In genomic region chr9:21964925-21965385, GRCh38 we compare ENCODE assay signal across 8 cellular contexts. TPM values are rescaled to one million over a fixed set of nuclear protein-coding genes. Genes with fewer than 3 reads are reported as not detected.
DNase-seq lines count a peak whose midpoint lies in the region; ATAC-seq and TF ChIP-seq lines count a peak whose summit lies in the region.

No MANE protein-coding gene starts in this region.

- peaks cover 8 to 77% (median 41%) of the 10 kb centered on the region in 11 donors for H3K9me3 Mint-ChIP-seq in naive thymus-derived CD4-positive, alpha-beta T cell

- no peaks in the 10 kb centered on the region for H3K9me3 ChIP-seq in duodenal mucosa (ENCODE audit: control insufficient read depth in 1 of 2, low read length in 2 of 2)
- peaks cover 0 to 33% (median 5%) of the 10 kb centered on the region in 3 experiments for H3K9me3 ChIP-seq in naive thymus-derived CD4-positive, alpha-beta T cell (ENCODE audit: control insufficient read depth in 2 of 3, low read length in 3 of 3)
- H3K9me3 ChIP-seq in tibial artery = peaks cover 0 to 8% (median 3%) of the 10 kb centered on the region in 3 donors

- peak; percentile 69 for ATAC-seq in GM18498 (IDR thresholded peaks at IDR 0.05; ENCODE audit: unreplicated experiment)
- peak; percentile 55 for ATAC-seq in HG02763 (IDR thresholded peaks at IDR 0.05; ENCODE audit: unreplicated experiment)
- ATAC-seq in naive thymus-derived CD4-positive, alpha-beta T cell = peak; percentile 80

- H3K4me3 ChIP-seq in duodenal mucosa (ENCODE audit: low read depth in 1 of 2, low read length in 2 of 2) = peak overlapping the region; percentile 68 to 73
- peak overlapping the region; percentile 33 for H3K4me3 ChIP-seq in naive thymus-derived CD4-positive, alpha-beta T cell (ENCODE audit: low read length)
- peak overlapping the region; percentile 24 to 30 for H3K4me3 ChIP-seq in tibial artery

- DNase-seq in T-helper 2 cell (peak; percentile 39 to 84 (median 62)), tibial artery (no peak), HEK293T (ENCODE audit: extremely low spot score) (no peak), ureter (ENCODE audit: low spot score) (no peak)
- peak in 6 of 9 donors; percentile 29 to 70 (median 42) for DNase-seq in naive thymus-derived CD4-positive, alpha-beta T cell

- peak overlapping the region; percentile 1 to 81 (median 54) for H3K4me3 Mint-ChIP-seq in naive thymus-derived CD4-positive, alpha-beta T cell

- POLR2A ChIA-PET in naive thymus-derived CD4-positive, alpha-beta T cell (lab: Charles Lee) = no interaction called here
- POLR2A ChIA-PET in HEK293T (lab: Yijun Ruan, JAX) = no interaction called here

- intact Hi-C loops in naive thymus-derived CD4-positive, alpha-beta T cell (cut with micrococcal nuclease) = loop anchor here (1.0 to 5.0 kb wide), 6 partner anchors 30 to 151 kb away; partner anchors contain the start of genes CDKN2A (in 1 of the 2), CDKN2B (in 1 of the 2) and CDKN2B-AS1 (in 1 of the 2)
- intact Hi-C loops in tibial artery (cut with DNase I; ENCODE audit: low total_unique reads) = no loop called here

- H3K4me1 Mint-ChIP-seq in naive thymus-derived CD4-positive, alpha-beta T cell = peaks cover 9 to 35% (median 25%) of the 10 kb centered on the region in 7 donors

- TF ChIP-seq CTCF in tibial artery (IDR thresholded peaks at IDR 0.05) = no peak

- peaks cover 0 to 25% (median 19%) of the 10 kb centered on the region in 5 donors for H3K36me3 Mint-ChIP-seq in naive thymus-derived CD4-positive, alpha-beta T cell

- H3K27me3 Mint-ChIP-seq in naive thymus-derived CD4-positive, alpha-beta T cell = peaks cover 84 to 94% (median 92%) of the 10 kb centered on the region in 5 donors

- peak overlapping the region in 1 of 2 donors; percentile 25 for H3K9ac ChIP-seq in duodenal mucosa (ENCODE audit: low read depth in 1 of 2, low read length in 2 of 2)

- H3K27me3 ChIP-seq in duodenal mucosa (ENCODE audit: control insufficient read depth in 1 of 2, insufficient read depth in 2 of 2, low read length in 2 of 2) = peaks cover 55 to 63% of the 10 kb centered on the region in 2 donors
- peaks cover 51 to 64% of the 10 kb centered on the region in 2 donors for H3K27me3 ChIP-seq in naive thymus-derived CD4-positive, alpha-beta T cell (ENCODE audit: control insufficient read depth in 2 of 2, insufficient read depth in 2 of 2, low read length in 2 of 2)
- peaks cover 0 to 69% of the 10 kb centered on the region in 2 donors for H3K27me3 ChIP-seq in tibial artery

- H3K4me1 ChIP-seq in duodenal mucosa (ENCODE audit: control insufficient read depth in 1 of 2, insufficient read depth in 2 of 2, low read length in 2 of 2) (peaks cover 10 to 13% of the 10 kb centered on the region in 2 donors), tibial artery (peaks cover 0 to 22% (median 9%) of the 10 kb centered on the region in 4 donors)
- peaks cover 10 to 18% of the 10 kb centered on the region in 2 donors for H3K4me1 ChIP-seq in naive thymus-derived CD4-positive, alpha-beta T cell (ENCODE audit: control insufficient read depth in 2 of 2, insufficient read depth in 2 of 2, low read length in 2 of 2)

- H3K36me3 ChIP-seq in duodenal mucosa (ENCODE audit: control insufficient read depth in 1 of 2, insufficient read depth in 2 of 2, low read length in 2 of 2) (no peaks in the 10 kb centered on the region), tibial artery (no peaks in the 10 kb centered on the region)
- no peaks in the 10 kb centered on the region for H3K36me3 ChIP-seq in naive thymus-derived CD4-positive, alpha-beta T cell (ENCODE audit: control insufficient read depth in 2 of 3, insufficient read depth in 3 of 3, low read length in 3 of 3)

- no peak overlapping the region for H3K27ac ChIP-seq in duodenal mucosa (ENCODE audit: low read depth, low read length)
- H3K27ac ChIP-seq in naive thymus-derived CD4-positive, alpha-beta T cell (ENCODE audit: low read depth, low read length) = no peak overlapping the region
- H3K27ac ChIP-seq in tibial artery = no peak overlapping the region

- H3K27ac Mint-ChIP-seq in naive thymus-derived CD4-positive, alpha-beta T cell = peak overlapping the region in 3 of 9 donors; percentile 65 to 78 (median 74)

- CTCF ChIA-PET in naive thymus-derived CD4-positive, alpha-beta T cell (lab: Charles Lee) = no interaction called here
- CTCF ChIA-PET in HEK293T (lab: Yijun Ruan, JAX) = no interaction called here

TF ChIP-seq in HEK293T, 16 proteins besides CTCF, POLR2A, EP300 and RAD21:
- TF ChIP-seq CTBP1 (IDR thresholded peaks at IDR 0.05; ENCODE audit: borderline replicate concordance) = no peak
- TF ChIP-seq L3MBTL2 (conservative IDR thresholded peaks at IDR 0.05) = no peak
- TF ChIP-seq TARDBP (IDR thresholded peaks at IDR 0.05) = no peak
- TF ChIP-seq ARNT (IDR thresholded peaks at IDR 0.05) = no peak
- TF ChIP-seq PKNOX1 (IDR thresholded peaks at IDR 0.05) = no peak
- TF ChIP-seq HDGF (IDR thresholded peaks at IDR 0.05; ENCODE audit: borderline replicate concordance) = no peak
- TF ChIP-seq ELF4 (IDR thresholded peaks at IDR 0.05) = no peak
- TF ChIP-seq SUZ12 (IDR thresholded peaks at IDR 0.05) = no peak
- no peak for TF ChIP-seq SP1 (IDR thresholded peaks at IDR 0.05)
- no peak for TF ChIP-seq ZNF384 (IDR thresholded peaks at IDR 0.05)
- TF ChIP-seq BHLHE40 (IDR thresholded peaks at IDR 0.05; ENCODE audit: borderline replicate concordance) = no peak
- TF ChIP-seq FOXM1 (IDR thresholded peaks at IDR 0.05; ENCODE audit: borderline replicate concordance) = no peak
- TF ChIP-seq NFRKB (IDR thresholded peaks at IDR 0.05) = no peak
- TF ChIP-seq FOXA1 (IDR thresholded peaks at IDR 0.05) = no peak
- TF ChIP-seq FOXK2 (IDR thresholded peaks at IDR 0.05) = no peak
- no peak for TF ChIP-seq LEF1 (IDR thresholded peaks at IDR 0.05; ENCODE audit: borderline replicate concordance)

RNA-seq across cellular contexts. Expression of gene CDKN2A, which starts 29.2 kb away (rescaled TPM):
- total RNA-seq in naive thymus-derived CD4-positive, alpha-beta T cell = 10 to 100 TPM in 1 of 5 experiments, 1 to 10 TPM in 1, under 1 TPM in 2, not detected in 1; 0.43 to 21.7 (median 1.7) TPM
- polyA plus RNA-seq in naive thymus-derived CD4-positive, alpha-beta T cell = under 1 TPM in 1 of 2 donors, not detected in 1; 0.79 TPM
- total RNA-seq in ureter = 1.7 TPM

RNA-seq across cellular contexts. Expression of gene CDKN2B-AS1, which starts 29.6 kb away (rescaled TPM):
- total RNA-seq in naive thymus-derived CD4-positive, alpha-beta T cell = 1 to 10 TPM in 1 of 5 experiments, under 1 TPM in 2, not detected in 2; 0.21 to 3.5 (median 0.61) TPM
- polyA plus RNA-seq in naive thymus-derived CD4-positive, alpha-beta T cell = not detected
- 1.5 TPM for total RNA-seq in ureter

RNA-seq across cellular contexts. Expression of gene CDKN2B, which starts 44.1 kb away (rescaled TPM):
- 1 to 10 TPM in 2 of 5 experiments, under 1 TPM in 1, not detected in 2; 0.32 to 4.1 (median 1.6) TPM for total RNA-seq in naive thymus-derived CD4-positive, alpha-beta T cell
- not detected for polyA plus RNA-seq in naive thymus-derived CD4-positive, alpha-beta T cell
- 6.1 TPM for total RNA-seq in ureter

Comparison
In these comparisons a context has a peak if more than half of its experiments do, and no peak if none do; other contexts are left out.
1. DNase-seq: peak in T-helper 2 cell (5 of 5) and naive thymus-derived CD4-positive, alpha-beta T cell (6 of 9); none in tibial artery (0 of 2), HEK293T (single experiment) and ureter (single experiment).
2. Peak in every context shown above with its lines, with median percentiles within 50 percentile points of each other: ATAC-seq and H3K4me3 ChIP-seq.